In genomic region chr21:26846036-26846931, GRCh38 we compare ENCODE assay signal across 8 cellular contexts. TPM values are rescaled to one million over a fixed set of nuclear protein-coding genes. Genes with fewer than 3 reads are reported as not detected.
A peak's percentile ranks its signal among the peaks of the same experiment; 100 is the strongest.
DNase-seq lines count a peak whose midpoint lies in the region; ATAC-seq and TF ChIP-seq lines count a peak whose summit lies in the region.

No MANE protein-coding gene starts in this region.

- peak overlapping the region; percentile 43 to 60 for H3K9ac ChIP-seq in duodenal mucosa (ENCODE audit: low read depth in 1 of 2, low read length in 2 of 2)

- no peaks in the 10 kb centered on the region for H3K36me3 Mint-ChIP-seq in stimulated activated memory B cell treated with anti-CD40 and anti-IgM and Interleukin-4, amounts not matched to agents 10 μg/mL and 1 μg/mL and 100 μg/mL, for 72 hours

- POLR2A ChIA-PET in RWPE1 (lab: Yijun Ruan, JAX; ENCODE audit: low non-redundant PET) = interaction anchor here (0.7 kb wide), 1 partner anchor 1246 kb away, joined by 4 read pairs; no protein-coding TSS in a partner anchor

- H3K27ac ChIP-seq in RWPE1 = peak overlapping the region; percentile 46
- H3K27ac ChIP-seq in duodenal mucosa (ENCODE audit: low read depth, low read length) = peak overlapping the region; percentile 85

- peaks cover 58% of the 10 kb centered on the region for H3K27me3 Mint-ChIP-seq in stimulated activated memory B cell treated with anti-CD40 and anti-IgM and Interleukin-4, amounts not matched to agents 10 μg/mL and 1 μg/mL and 100 μg/mL, for 72 hours

- H3K9me3 ChIP-seq in duodenal mucosa (ENCODE audit: control insufficient read depth in 1 of 2, low read length in 2 of 2) = no peaks in the 10 kb centered on the region

- H3K4me3 ChIP-seq in duodenal mucosa (ENCODE audit: low read depth in 1 of 2, low read length in 2 of 2) = peak overlapping the region; percentile 77

- peaks cover 35% of the 10 kb centered on the region for H3K4me1 Mint-ChIP-seq in stimulated activated memory B cell treated with anti-CD40 and anti-IgM and Interleukin-4, amounts not matched to agents 10 μg/mL and 1 μg/mL and 100 μg/mL, for 72 hours

- TF ChIP-seq CTCF in RWPE1 (conservative IDR thresholded peaks at IDR 0.05; ENCODE audit: low read depth) = peak; percentile 27; the same call in 1 of the 2 replicates

- no peak overlapping the region for H3K27ac Mint-ChIP-seq in stimulated activated memory B cell treated with anti-CD40 and anti-IgM and Interleukin-4, amounts not matched to agents 10 μg/mL and 1 μg/mL and 100 μg/mL, for 72 hours

- peak; percentile 15 for DNase-seq in SKM-1 treated with dmso at 0.1 percent for 144 hours (lab: John Stamatoyannopoulos, UW; ENCODE audit: unreplicated experiment)
- DNase-seq in SKM-1 (lab: John Stamatoyannopoulos, UW; ENCODE audit: unreplicated experiment) = no peak
- DNase-seq in RWPE1 (ENCODE audit: low spot score) = peak; percentile 53
- DNase-seq in left lobe of liver (ENCODE audit: low spot score) = peak; percentile 66
- no peak for DNase-seq in T-helper 9 cell
- no peak for DNase-seq in central memory CD4-positive, alpha-beta T cell

- H3K4me1 ChIP-seq in duodenal mucosa (ENCODE audit: control insufficient read depth in 1 of 2, insufficient read depth in 2 of 2, low read length in 2 of 2) = peaks cover 4 to 26% of the 10 kb centered on the region in 2 donors

- peak; percentile 37 for ATAC-seq in left lobe of liver
- no peak for ATAC-seq in stimulated activated memory B cell treated with anti-CD40 and anti-IgM and Interleukin-4, amounts not matched to agents 10 μg/mL and 1 μg/mL and 100 μg/mL, for 72 hours

- H3K4me3 Mint-ChIP-seq in stimulated activated memory B cell treated with anti-CD40 and anti-IgM and Interleukin-4, amounts not matched to agents 10 μg/mL and 1 μg/mL and 100 μg/mL, for 72 hours = peak overlapping the region; percentile 43

- peaks cover 0 to 8% of the 10 kb centered on the region in 2 donors for H3K36me3 ChIP-seq in duodenal mucosa (ENCODE audit: control insufficient read depth in 1 of 2, insufficient read depth in 2 of 2, low read length in 2 of 2)

- CTCF ChIA-PET in RWPE1 (lab: Yijun Ruan, JAX) = interaction anchor here (0.5 to 1.2 kb wide), 9 partner anchors 13 to 1899 kb away, joined by 3 to 4 read pairs (median 3); no protein-coding TSS in a partner anchor

- H3K9me3 Mint-ChIP-seq in stimulated activated memory B cell treated with anti-CD40 and anti-IgM and Interleukin-4, amounts not matched to agents 10 μg/mL and 1 μg/mL and 100 μg/mL, for 72 hours = no peaks in the 10 kb centered on the region

- peaks cover 44 to 52% of the 10 kb centered on the region in 2 donors for H3K27me3 ChIP-seq in duodenal mucosa (ENCODE audit: control insufficient read depth in 1 of 2, insufficient read depth in 2 of 2, low read length in 2 of 2)

RNA-seq across cellular contexts. Expression of gene ADAMTS1, which starts 1.1 kb away (rescaled TPM):
- 3.3 TPM for total RNA-seq in left lobe of liver

Comparison
In these comparisons a context has a peak if more than half of its experiments do, and no peak if none do; other contexts are left out.
1. DNase-seq: peak in SKM-1 treated with dmso at 0.1 percent for 144 hours (single experiment), RWPE1 (single experiment) and left lobe of liver (single experiment); none in SKM-1 (single experiment), T-helper 9 cell (single experiment) and central memory CD4-positive, alpha-beta T cell (single experiment).